Comparison of ENCODE assay signal across 17 cellular contexts in the genomic region with DNA sequence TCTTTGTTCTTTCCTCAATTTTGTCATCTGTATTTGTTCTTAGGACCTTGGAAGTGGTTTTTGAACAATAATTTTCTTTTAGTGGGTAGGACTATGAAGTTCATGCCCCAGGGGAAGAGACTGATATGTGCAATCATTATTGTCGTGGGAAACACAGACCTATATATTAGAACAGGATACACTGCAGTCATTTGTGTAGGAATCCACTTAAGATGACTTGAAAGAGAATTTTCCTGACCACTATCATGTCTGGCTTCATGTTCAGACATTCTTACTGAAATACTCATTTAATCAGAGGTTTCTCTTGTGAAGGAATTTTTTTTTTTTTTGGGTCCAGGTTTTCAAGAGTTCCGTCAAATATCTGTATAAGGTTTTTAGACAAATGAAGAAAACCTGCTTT.
A peak's percentile ranks its signal among the peaks of the same experiment; 100 is the strongest.
DNase-seq lines count a peak whose midpoint lies in the region; ATAC-seq and TF ChIP-seq lines count a peak whose summit lies in the region.
"Had no signal": no experiment of that assay in that cellular context is flagged by ENCODE, and none has a peak within 500 bp of the region (broad histone marks: within the 10 kb centered on the region; RNA-seq: fewer than 3 reads in every experiment).

No MANE protein-coding gene starts in this region.

- H3K4me1 Mint-ChIP-seq in osteocyte (ENCODE audit: unreplicated experiment): peaks cover 62% of the 10 kb centered on the region

- H3K36me3 Mint-ChIP-seq in osteocyte (ENCODE audit: unreplicated experiment): peaks cover 2% of the 10 kb centered on the region
- H3K36me3 Mint-ChIP-seq: activated naive CD8-positive, alpha-beta T cell treated with anti-CD3 and anti-CD28 coated beads, Interleukin-2, amount 10 ng/mL, durations not matched to agents 7 days and 5 days had no signal

- ATAC-seq in SK-N-SH treated with all-trans-retinoic acid at 6 μM for 48 hours (peak; percentile 57), GM21786 (IDR thresholded peaks at IDR 0.05; ENCODE audit: unreplicated experiment) (no peak), GM21576 (IDR thresholded peaks at IDR 0.05; ENCODE audit: unreplicated experiment) (no peak)
- ATAC-seq: Right ventricle myocardium inferior had no signal

- TF ChIP-seq CTCF in fibroblast of mammary gland (conservative IDR thresholded peaks at IDR 0.05; ENCODE audit: control insufficient read depth, insufficient read depth, low read depth, low read length) (no peak), osteocyte (IDR thresholded peaks at IDR 0.05) (no peak)

- no peaks in the 10 kb centered on the region for H3K27me3 Mint-ChIP-seq in osteocyte (ENCODE audit: unreplicated experiment)
- H3K27me3 Mint-ChIP-seq: activated CD4-positive, alpha-beta T cell treated with anti-CD3 and anti-CD28 coated beads, Interleukin-2, amount 10 ng/mL, durations not matched to agents 24 days and 14 days; activated naive CD8-positive, alpha-beta T cell treated with anti-CD3 and anti-CD28 coated beads, Interleukin-2, amount 10 ng/mL, durations not matched to agents 7 days and 5 days had no signal

- DNase-seq in Daoy (ENCODE audit: low read depth): peak; percentile 93
- peak; percentile 67 for DNase-seq in fibroblast of mammary gland (ENCODE audit: low read depth)
- no peak for DNase-seq in osteocyte (ENCODE audit: extremely low spot score, unreplicated experiment)
- no peak for DNase-seq in NCI-H345 (lab: John Stamatoyannopoulos, UW)
- DNase-seq in HPDE6-E6E7 (ENCODE audit: extremely low spot score): no peak
- DNase-seq: activated CD4-positive, alpha-beta T cell treated with anti-CD3 and anti-CD28 coated beads, Interleukin-2, amount 10 ng/mL, durations not matched to agents 24 days and 14 days; activated naive CD8-positive, alpha-beta T cell treated with anti-CD3 and anti-CD28 coated beads, Interleukin-2, amount 10 ng/mL, durations not matched to agents 7 days and 5 days; colonic mucosa; MM.1S; NCI-H82; ovary; stimulated activated CD4-positive, alpha-beta T cell treated with anti-CD3 and anti-CD28 coated beads, Interleukin-12 subunit alpha, Interleukin-12 subunit beta, amount 100 ng/mL, for 4 hours; T1000 had no signal

- peak overlapping the region; percentile 1 for H3K4me3 Mint-ChIP-seq in osteocyte (ENCODE audit: unreplicated experiment)
- H3K4me3 Mint-ChIP-seq: activated CD4-positive, alpha-beta T cell treated with anti-CD3 and anti-CD28 coated beads, Interleukin-2, amount 10 ng/mL, durations not matched to agents 24 days and 14 days; activated naive CD8-positive, alpha-beta T cell treated with anti-CD3 and anti-CD28 coated beads, Interleukin-2, amount 10 ng/mL, durations not matched to agents 7 days and 5 days had no signal

- H3K4me3 ChIP-seq in fibroblast of mammary gland (ENCODE audit: control insufficient read depth, low read depth, low read length): no peak overlapping the region
- H3K4me3 ChIP-seq: colonic mucosa, ovary had no signal

- H3K27ac Mint-ChIP-seq in osteocyte (ENCODE audit: unreplicated experiment): peak overlapping the region; percentile 92
- H3K27ac Mint-ChIP-seq: activated CD4-positive, alpha-beta T cell treated with anti-CD3 and anti-CD28 coated beads, Interleukin-2, amount 10 ng/mL, durations not matched to agents 24 days and 14 days; activated naive CD8-positive, alpha-beta T cell treated with anti-CD3 and anti-CD28 coated beads, Interleukin-2, amount 10 ng/mL, durations not matched to agents 7 days and 5 days had no signal

- peaks cover 3% of the 10 kb centered on the region for H3K9me3 Mint-ChIP-seq in osteocyte (ENCODE audit: unreplicated experiment)
- H3K9me3 Mint-ChIP-seq: activated CD4-positive, alpha-beta T cell treated with anti-CD3 and anti-CD28 coated beads, Interleukin-2, amount 10 ng/mL, durations not matched to agents 24 days and 14 days; activated naive CD8-positive, alpha-beta T cell treated with anti-CD3 and anti-CD28 coated beads, Interleukin-2, amount 10 ng/mL, durations not matched to agents 7 days and 5 days had no signal

TF ChIP-seq in SK-N-SH treated with all-trans-retinoic acid at 6 μM for 48 hours, 23 proteins besides CTCF, POLR2A, EP300 and RAD21:
- TF ChIP-seq SNAI2 (CRISPR knock-in tag; IDR thresholded peaks at IDR 0.05) (no peak), TOX (CRISPR knock-in tag; IDR thresholded peaks at IDR 0.05; ENCODE audit: borderline replicate concordance) (no peak), ISL1 (CRISPR knock-in tag; IDR thresholded peaks at IDR 0.05) (peak; percentile 85), PPARA (CRISPR knock-in tag; IDR thresholded peaks at IDR 0.05; ENCODE audit: borderline replicate concordance) (no peak), PATZ1 (CRISPR knock-in tag; IDR thresholded peaks at IDR 0.05; ENCODE audit: borderline replicate concordance) (peak; percentile 79; the same call in 1 of the 2 replicates)
- TF ChIP-seq, protein P1, sequence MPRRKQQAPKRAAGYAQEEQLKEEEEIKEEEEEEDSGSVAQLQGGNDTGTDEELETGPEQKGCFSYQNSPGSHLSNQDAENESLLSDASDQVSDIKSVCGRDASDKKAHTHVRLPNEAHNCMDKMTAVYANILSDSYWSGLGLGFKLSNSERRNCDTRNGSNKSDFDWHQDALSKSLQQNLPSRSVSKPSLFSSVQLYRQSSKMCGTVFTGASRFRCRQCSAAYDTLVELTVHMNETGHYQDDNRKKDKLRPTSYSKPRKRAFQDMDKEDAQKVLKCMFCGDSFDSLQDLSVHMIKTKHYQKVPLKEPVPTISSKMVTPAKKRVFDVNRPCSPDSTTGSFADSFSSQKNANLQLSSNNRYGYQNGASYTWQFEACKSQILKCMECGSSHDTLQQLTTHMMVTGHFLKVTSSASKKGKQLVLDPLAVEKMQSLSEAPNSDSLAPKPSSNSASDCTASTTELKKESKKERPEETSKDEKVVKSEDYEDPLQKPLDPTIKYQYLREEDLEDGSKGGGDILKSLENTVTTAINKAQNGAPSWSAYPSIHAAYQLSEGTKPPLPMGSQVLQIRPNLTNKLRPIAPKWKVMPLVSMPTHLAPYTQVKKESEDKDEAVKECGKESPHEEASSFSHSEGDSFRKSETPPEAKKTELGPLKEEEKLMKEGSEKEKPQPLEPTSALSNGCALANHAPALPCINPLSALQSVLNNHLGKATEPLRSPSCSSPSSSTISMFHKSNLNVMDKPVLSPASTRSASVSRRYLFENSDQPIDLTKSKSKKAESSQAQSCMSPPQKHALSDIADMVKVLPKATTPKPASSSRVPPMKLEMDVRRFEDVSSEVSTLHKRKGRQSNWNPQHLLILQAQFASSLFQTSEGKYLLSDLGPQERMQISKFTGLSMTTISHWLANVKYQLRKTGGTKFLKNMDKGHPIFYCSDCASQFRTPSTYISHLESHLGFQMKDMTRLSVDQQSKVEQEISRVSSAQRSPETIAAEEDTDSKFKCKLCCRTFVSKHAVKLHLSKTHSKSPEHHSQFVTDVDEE (CRISPR knock-in tag; IDR thresholded peaks at IDR 0.05): no peak

Comparison
In these comparisons a context has a peak if more than half of its experiments do, and no peak if none do; other contexts are left out.
1. DNase-seq: peak in Daoy (single experiment) and fibroblast of mammary gland (single experiment); none in osteocyte (single experiment), NCI-H345 (single experiment) and HPDE6-E6E7 (single experiment).